In genomic region chr2:87574518-87575119, GRCh38 we compare ENCODE assay signal across 7 cellular contexts.
A peak's percentile ranks its signal among the peaks of the same experiment; 100 is the strongest.
DNase-seq lines count a peak whose midpoint lies in the region; ATAC-seq, FAIRE-seq and TF ChIP-seq lines count a peak whose summit lies in the region.
"Not testable (repeated sequence)": the region's sequence is repeated elsewhere in the genome, so short reads cannot be mapped to it uniquely, and the experiment has no call there.

No MANE protein-coding gene starts in this region.

- not testable (repeated sequence) for BruUV-seq in K562 (replicated peaks; lab: Mats Ljungman, UMichigan); HepG2 (replicated peaks; lab: Mats Ljungman, UMichigan)

- not testable (repeated sequence) for H3K9me3 ChIP-seq in Karpas-422 (ENCODE audit: low read length); K562 (replicated peaks; ENCODE audit: control insufficient read depth, insufficient read depth, low read depth, low read length); heart left ventricle; HepG2 (ENCODE audit: low read length); naive thymus-derived CD4-positive, alpha-beta T cell (ENCODE audit: control insufficient read depth in 2 of 3, low read length in 3 of 3); gastrocnemius medialis

- not testable (repeated sequence) for H3K27me3 Mint-ChIP-seq in naive thymus-derived CD4-positive, alpha-beta T cell

- not testable (repeated sequence) for H4K20me1 ChIP-seq in Karpas-422 (ENCODE audit: insufficient read depth, low read depth, low read length); K562 (replicated peaks; ENCODE audit: control insufficient read depth, insufficient read depth, low read length); HepG2 (ENCODE audit: insufficient read depth, low read length)

- not testable (repeated sequence) for ATAC-seq in K562, HepG2
- ATAC-seq in heart left ventricle (peak in 3 of 4 donors; percentile 8 to 32 (median 21)), gastrocnemius medialis (peak; percentile 34 to 52)
- peak; percentile 30 for ATAC-seq in naive thymus-derived CD4-positive, alpha-beta T cell

- peak overlapping the region in 1 of 10 donors; percentile 80 for H3K4me3 Mint-ChIP-seq in naive thymus-derived CD4-positive, alpha-beta T cell

- H3K36me3 ChIP-seq in Karpas-422 (ENCODE audit: insufficient read depth, low read length); K562 (ENCODE audit: control insufficient read depth, insufficient read depth, low read length); heart left ventricle; HepG2 (replicated peaks in 1 of 2; ENCODE audit: control insufficient read depth in 1 of 2, insufficient read depth in 2 of 2, low read length in 2 of 2); naive thymus-derived CD4-positive, alpha-beta T cell (ENCODE audit: control insufficient read depth in 2 of 3, insufficient read depth in 3 of 3, low read length in 3 of 3); gastrocnemius medialis: not testable (repeated sequence)

- not testable (repeated sequence) for H3K9ac ChIP-seq in Karpas-422 (ENCODE audit: low read length); K562 (ENCODE audit: insufficient read depth in 1 of 2, low read depth in 2 of 2, low read length in 2 of 2); HepG2 (ENCODE audit: insufficient read depth, low read depth, low read length)

- not testable (repeated sequence) for H3K27me3 ChIP-seq in Karpas-422 (ENCODE audit: low read length); K562 (ENCODE audit: control insufficient read depth in 2 of 2, insufficient read depth in 2 of 2, low read length in 2 of 2); heart left ventricle; HepG2 (ENCODE audit: control insufficient read depth in 1 of 2, insufficient read depth in 2 of 2, low read length in 2 of 2); naive thymus-derived CD4-positive, alpha-beta T cell (ENCODE audit: control insufficient read depth in 2 of 2, insufficient read depth in 2 of 2, low read length in 2 of 2); gastrocnemius medialis

- not testable (repeated sequence) for H3K4me2 ChIP-seq in Karpas-422 (ENCODE audit: low read depth, low read length, poor library complexity, severe bottlenecking); K562 (ENCODE audit: insufficient read depth, low read length)
- H3K4me2 ChIP-seq in HepG2 (ENCODE audit: low read depth, low read length): peak overlapping the region; percentile 39; the same call in 1 of the 2 replicates

- not testable (repeated sequence) for TF ChIP-seq EP300 in K562 (IDR thresholded peaks at IDR 0.05; ENCODE audit: low read length); HepG2 (IDR thresholded peaks at IDR 0.05; ENCODE audit: low read depth in 2 of 2, low read length in 2 of 2); HepG2 (CRISPR knock-in tag; IDR thresholded peaks at IDR 0.05; ENCODE audit: borderline replicate concordance)

- not testable (repeated sequence) for TF ChIP-seq CTCF in K562 (IDR thresholded peaks at IDR 0.05 in 2 of 3, conservative IDR thresholded peaks at IDR 0.05 in 1 of 3; ENCODE audit: insufficient read depth in 2 of 3, low read depth in 1 of 3, low read length in 3 of 3); heart left ventricle (IDR thresholded peaks at IDR 0.05); HepG2 (CRISPR knock-in tag; IDR thresholded peaks at IDR 0.05); gastrocnemius medialis (IDR thresholded peaks at IDR 0.05 in 4 of 5, conservative IDR thresholded peaks at IDR 0.05 in 1 of 5)

- intact Hi-C loops in K562 (cut with micrococcal nuclease); heart left ventricle (cut with DNase I); HepG2 (cut with micrococcal nuclease; ENCODE audit: unreplicated experiment); naive thymus-derived CD4-positive, alpha-beta T cell (cut with micrococcal nuclease); gastrocnemius medialis (cut with DNase I; ENCODE audit: low total_unique reads): not testable (repeated sequence)

- peak; percentile 2 for DNase-seq in CD1c-positive myeloid dendritic cell (ENCODE audit: extremely low spot score)
- peak; percentile 25 for DNase-seq in Karpas-422
- DNase-seq in K562 (ENCODE audit: extremely low read depth in 1 of 4, low spot score in 3 of 4); heart left ventricle; HepG2 (ENCODE audit: low spot score); naive thymus-derived CD4-positive, alpha-beta T cell; gastrocnemius medialis: not testable (repeated sequence)

- POLR2A ChIA-PET in K562 (lab: Yijun Ruan, JAX); HepG2 (lab: Yijun Ruan, JAX); naive thymus-derived CD4-positive, alpha-beta T cell (lab: Charles Lee): not testable (repeated sequence)

- H3K9me1 ChIP-seq in K562 (ENCODE audit: control insufficient read depth, insufficient read depth, low read length): not testable (repeated sequence)

- H3K4me1 Mint-ChIP-seq in naive thymus-derived CD4-positive, alpha-beta T cell: peaks cover 4 to 15% (median 9%) of the 10 kb centered on the region in 7 donors

- FAIRE-seq in K562 (lab: Jason Lieb, UNC) (peak; percentile 77), HepG2 (lab: Jason Lieb, UNC) (peak; percentile 46)

- H3K9me3 Mint-ChIP-seq in naive thymus-derived CD4-positive, alpha-beta T cell: not testable (repeated sequence)

- H3K4me1 ChIP-seq in Karpas-422 (ENCODE audit: low read length); K562 (replicated peaks in 1 of 2; ENCODE audit: control insufficient read depth in 2 of 2, insufficient read depth in 2 of 2, low read length in 2 of 2); heart left ventricle; naive thymus-derived CD4-positive, alpha-beta T cell (ENCODE audit: control insufficient read depth in 2 of 2, insufficient read depth in 2 of 2, low read length in 2 of 2); gastrocnemius medialis: not testable (repeated sequence)
- H3K4me1 ChIP-seq in HepG2 (ENCODE audit: insufficient read depth, low read length): peaks cover 29% of the 10 kb centered on the region

- CTCF ChIA-PET in K562 (lab: Yijun Ruan, JAX; ENCODE audit: low intra/inter-chr PET ratio); HepG2 (lab: Yijun Ruan, JAX; ENCODE audit: low intra/inter-chr PET ratio, low total read pairs); naive thymus-derived CD4-positive, alpha-beta T cell (lab: Charles Lee): not testable (repeated sequence)

- H3K36me3 Mint-ChIP-seq in naive thymus-derived CD4-positive, alpha-beta T cell: not testable (repeated sequence)

- in situ Hi-C loops in K562 (cut with MboI); HepG2 (cut with HindIII; ENCODE audit: extremely low pct_ligation_motif_present, low pct_unique_long_range_greater_than_20kb); gastrocnemius medialis (cut with MboI; ENCODE audit: low sequenced_read_pairs in 4 of 4): not testable (repeated sequence)

- H3K79me2 ChIP-seq in Karpas-422 (ENCODE audit: low read length); K562 (ENCODE audit: control insufficient read depth, insufficient read depth, low read length); HepG2 (ENCODE audit: insufficient read depth, low read length): not testable (repeated sequence)

- TF ChIP-seq RAD21 in K562 (CRISPR knock-in tag; conservative IDR thresholded peaks at IDR 0.05 in 1 of 2, IDR thresholded peaks at IDR 0.05 in 1 of 2); HepG2 (CRISPR knock-in tag; IDR thresholded peaks at IDR 0.05): not testable (repeated sequence)

- not testable (repeated sequence) for H3K27ac ChIP-seq in Karpas-422 (ENCODE audit: low read length); K562 (ENCODE audit: extremely low read depth, low read depth, low read length); heart left ventricle; HepG2 (ENCODE audit: extremely low read length, insufficient read depth, low read length); naive thymus-derived CD4-positive, alpha-beta T cell (ENCODE audit: low read depth, low read length); gastrocnemius medialis

- H3K4me3 ChIP-seq in Karpas-422 (ENCODE audit: low read length); K562; heart left ventricle; HepG2 (replicated peaks in 1 of 3; ENCODE audit: insufficient read depth in 1 of 3, low read depth in 2 of 3, low read length in 3 of 3); naive thymus-derived CD4-positive, alpha-beta T cell (ENCODE audit: low read length); gastrocnemius medialis: not testable (repeated sequence)

- TF ChIP-seq POLR2A in K562 (conservative IDR thresholded peaks at IDR 0.05); heart left ventricle (IDR thresholded peaks at IDR 0.05); HepG2 (IDR thresholded peaks at IDR 0.05; ENCODE audit: insufficient read depth in 1 of 2, low read depth in 2 of 2, low read length in 2 of 2); gastrocnemius medialis (IDR thresholded peaks at IDR 0.05): not testable (repeated sequence)

- not testable (repeated sequence) for H2AFZ ChIP-seq in Karpas-422 (ENCODE audit: low read length); K562 (ENCODE audit: low read depth, low read length); HepG2 (ENCODE audit: low read length)

- not testable (repeated sequence) for H3K9me2 ChIP-seq in Karpas-422 (replicated peaks; ENCODE audit: insufficient read depth, low read length)

- WGBS in K562 (ENCODE audit: insufficient coverage, low coverage, missing lambda C conversion rate): no CpG with 5 or more reads among the region's 7 CpGs
- WGBS in heart left ventricle, 4 donors: 94% methylated on average over 2 to 4 of the region's 7 CpGs; no CpG with 5 or more reads in 2 of the 4 donors
- WGBS in HepG2 (ENCODE audit: low lambda C conversion rate): 75% methylated on average over 1 of the region's 7 CpGs

- H3K27ac Mint-ChIP-seq in naive thymus-derived CD4-positive, alpha-beta T cell: peak overlapping the region in 2 of 9 donors; percentile 69 to 85
